ENCODE assay signal across 17 cellular contexts in the genomic region with DNA sequence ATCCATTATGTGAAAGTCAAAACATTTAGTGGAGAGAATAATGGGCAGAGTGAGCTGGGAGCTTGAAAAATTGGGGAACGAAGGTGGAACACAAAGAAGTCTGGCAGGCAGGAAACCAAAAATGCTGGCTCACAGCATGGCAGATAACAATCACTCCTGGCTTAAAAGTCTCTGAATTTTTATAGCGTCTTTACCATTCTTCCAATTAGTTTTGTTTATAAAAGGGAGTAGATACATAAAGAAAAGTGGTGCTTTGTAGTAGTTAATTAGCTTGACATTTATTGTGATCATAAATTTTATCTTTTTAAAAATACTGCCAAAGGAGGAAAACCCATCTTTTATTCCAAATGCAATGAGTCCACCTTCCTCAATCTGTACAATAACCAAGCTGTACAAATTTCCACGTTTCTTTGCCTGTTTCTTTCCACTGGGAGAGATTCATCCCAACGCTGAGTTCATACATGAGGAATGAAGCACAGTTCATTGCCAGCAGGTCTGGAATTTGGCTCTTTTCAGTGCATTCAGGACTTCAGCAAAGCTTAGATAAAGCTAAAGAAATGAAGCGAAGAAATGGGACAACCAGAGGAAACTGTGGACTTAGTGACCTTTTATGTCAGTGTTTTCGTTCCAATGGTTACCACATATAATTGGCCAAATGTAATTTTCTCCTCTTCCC.
DNase-seq lines count a peak whose midpoint lies in the region; FAIRE-seq and TF ChIP-seq lines count a peak whose summit lies in the region.
"Had no signal": no experiment of that assay in that cellular context is flagged by ENCODE, and none has a peak within 500 bp of the region (broad histone marks: within the 10 kb centered on the region; RNA-seq: fewer than 3 reads in every experiment).

No MANE protein-coding gene starts in this region.

- intact Hi-C loops in A673 (cut with micrococcal nuclease; ENCODE audit: unreplicated experiment): no loop called here

- CTCF ChIA-PET in A673 (lab: Charles Lee): no interaction called here

- dilution Hi-C loops in keratinocyte (cut with MboI; ENCODE audit: extremely low pct_ligation_motif_present, low sequenced_read_pairs): no loop called here

- H3K9me3 ChIP-seq in A673 (ENCODE audit: low read depth, low read length, poor library complexity, severe bottlenecking) (no peaks in the 10 kb centered on the region), keratinocyte (ENCODE audit: control insufficient read depth, low read depth, low read length) (no peaks in the 10 kb centered on the region)
- H3K9me3 ChIP-seq: tibial artery had no signal

- TF ChIP-seq CTCF in A673 (conservative IDR thresholded peaks at IDR 0.05; ENCODE audit: low read depth, low read length): no peak
- no peak for TF ChIP-seq CTCF in cardiac fibroblast (IDR thresholded peaks at IDR 0.05; ENCODE audit: low read depth, low read length)
- TF ChIP-seq CTCF in keratinocyte (optimal IDR thresholded peaks at IDR 0.05 in 1 of 3, IDR thresholded peaks at IDR 0.05 in 1 of 3, conservative IDR thresholded peaks at IDR 0.05 in 1 of 3; ENCODE audit: extremely low read depth in 1 of 3, insufficient read depth in 2 of 3, low read length in 3 of 3): no peak

- no TSS peak for BruUV-seq in A673 (replicated peaks; lab: Mats Ljungman, UMichigan)

- no peak overlapping the region for H3K27ac ChIP-seq in A673 (ENCODE audit: low read depth, low read length, poor library complexity, severe bottlenecking)
- H3K27ac ChIP-seq in keratinocyte (ENCODE audit: control insufficient read depth, insufficient read depth, low read length): no peak overlapping the region
- H3K27ac ChIP-seq: skin epidermis had no signal

- no peak overlapping the region for H3K9ac ChIP-seq in keratinocyte (ENCODE audit: control insufficient read depth, extremely low read depth, insufficient read depth, low read length)

- peak overlapping the region; percentile 47 for H3K4me2 ChIP-seq in keratinocyte (ENCODE audit: control insufficient read depth, extremely low read depth, insufficient read depth, low read depth, low read length)

- H3K79me2 ChIP-seq in keratinocyte (ENCODE audit: control insufficient read depth, insufficient read depth, low read length): no peaks in the 10 kb centered on the region

- peak overlapping the region; percentile 73 for H2AFZ ChIP-seq in keratinocyte (ENCODE audit: control insufficient read depth, low read length)

- H3K4me1 ChIP-seq in A673 (ENCODE audit: insufficient read depth, low read length, poor library complexity, severe bottlenecking): peaks cover 8% of the 10 kb centered on the region
- peaks cover 23% of the 10 kb centered on the region for H3K4me1 ChIP-seq in keratinocyte (ENCODE audit: control insufficient read depth, extremely low read depth, insufficient read depth, low read length)

- DNase-seq in A673 (ENCODE audit: low spot score): peak; percentile 32
- DNase-seq in HT-29 (ENCODE audit: low spot score): peak; percentile 2
- DNase-seq in cardiac fibroblast (ENCODE audit: low read depth in 2 of 2): peak; percentile 68 to 85
- no peak for DNase-seq in keratinocyte (ENCODE audit: low read depth, low spot score)
- no peak for DNase-seq in activated CD4-positive, alpha-beta T cell treated with anti-CD3 and anti-CD28 coated beads for 48 hours
- DNase-seq in activated CD8-positive, alpha-beta memory T cell treated with anti-CD3 and anti-CD28 coated beads, Interleukin-2, amount 50 U/mL, for 4 hours: no peak
- no peak for DNase-seq in activated T-cell treated with anti-CD3 and anti-CD28 coated beads for 4 hours
- no peak for DNase-seq in cerebellum (ENCODE audit: low spot score)
- DNase-seq: ACHN; activated naive CD8-positive, alpha-beta T cell treated with anti-CD3 and anti-CD28 coated beads for 36 hours; DND-41; effector memory CD4-positive, alpha-beta T cell; NCI-H187; tibial artery had no signal

- no peaks in the 10 kb centered on the region for H3K27me3 ChIP-seq in A673 (replicated peaks; ENCODE audit: insufficient read depth, low read depth, low read length, poor library complexity)
- no peaks in the 10 kb centered on the region for H3K27me3 ChIP-seq in keratinocyte (ENCODE audit: control insufficient read depth, extremely low read depth, insufficient read depth, low read length)
- H3K27me3 ChIP-seq: tibial artery had no signal

- POLR2A ChIA-PET in A673 (lab: Charles Lee; ENCODE audit: low non-redundant PET): no interaction called here

- FAIRE-seq in keratinocyte (lab: Jason Lieb, UNC): peak; percentile 73
- FAIRE-seq: GM18507, HTR-8/SVneo had no signal

- no peaks in the 10 kb centered on the region for H3K9me1 ChIP-seq in keratinocyte (ENCODE audit: control insufficient read depth, extremely low read depth, insufficient read depth, low read length)

- H3K4me3 ChIP-seq in A673 (ENCODE audit: low read depth, low read length, poor library complexity, severe bottlenecking): no peak overlapping the region
- H3K4me3 ChIP-seq in cardiac fibroblast (replicated peaks in 1 of 2; ENCODE audit: low read depth in 2 of 2, low read length in 2 of 2): no peak overlapping the region
- H3K4me3 ChIP-seq in keratinocyte (ENCODE audit: control insufficient read depth in 2 of 3, extremely low read depth in 1 of 3, insufficient read depth in 2 of 3, low read depth in 1 of 3, low read length in 3 of 3): no peak overlapping the region
- H3K4me3 ChIP-seq: skin epidermis, tibial artery had no signal

- H4K20me1 ChIP-seq in keratinocyte (ENCODE audit: control insufficient read depth, extremely low read depth, insufficient read depth, low read length): no peaks in the 10 kb centered on the region

- H3K36me3 ChIP-seq in A673 (ENCODE audit: insufficient read depth, low read length, poor library complexity, severe bottlenecking) (no peaks in the 10 kb centered on the region), keratinocyte (ENCODE audit: control insufficient read depth in 2 of 2, extremely low read depth in 1 of 2, insufficient read depth in 2 of 2, low read length in 2 of 2) (no peaks in the 10 kb centered on the region)
- H3K36me3 ChIP-seq: tibial artery had no signal

Comparison
In these comparisons a context has a peak if more than half of its experiments do, and no peak if none do; other contexts are left out.
1. DNase-seq: peak in A673 (single experiment), HT-29 (single experiment) and cardiac fibroblast (2 of 2); none in keratinocyte (single experiment), activated CD4-positive, alpha-beta T cell treated with anti-CD3 and anti-CD28 coated beads for 48 hours (single experiment), activated CD8-positive, alpha-beta memory T cell treated with anti-CD3 and anti-CD28 coated beads, Interleukin-2, amount 50 U/mL, for 4 hours (single experiment), activated T-cell treated with anti-CD3 and anti-CD28 coated beads for 4 hours (single experiment) and cerebellum (single experiment).